ENCODE assay signal across 2 cellular contexts in genomic region chr2:240847817-240848216, GRCh38.
A peak's percentile ranks its signal among the peaks of the same experiment; 100 is the strongest.
TF ChIP-seq lines count a peak whose summit lies in the region.

No MANE protein-coding gene starts in this region.

TF ChIP-seq in K562, 482 proteins besides CTCF, POLR2A, EP300 and RAD21:
- TF ChIP-seq CHD7 (IDR thresholded peaks at IDR 0.05; ENCODE audit: low read depth, low read length) (no peak), ZNF263 (CRISPR knock-in tag; IDR thresholded peaks at IDR 0.05; ENCODE audit: borderline replicate concordance) (peak; percentile 81)
TF ChIP-seq in K562: peak in this region for 1.

TF ChIP-seq in SK-N-SH, 30 proteins besides CTCF, POLR2A, EP300 and RAD21:
- TF ChIP-seq CHD2 (IDR thresholded peaks at IDR 0.05; ENCODE audit: low read length, partially characterized antibody) (no peak), GABPA (IDR thresholded peaks at IDR 0.05; ENCODE audit: low read depth) (no peak), REST (IDR thresholded peaks at IDR 0.05; ENCODE audit: low read depth, low read length) (no peak), JUND (IDR thresholded peaks at IDR 0.05) (no peak)
- TF ChIP-seq, protein P1, sequence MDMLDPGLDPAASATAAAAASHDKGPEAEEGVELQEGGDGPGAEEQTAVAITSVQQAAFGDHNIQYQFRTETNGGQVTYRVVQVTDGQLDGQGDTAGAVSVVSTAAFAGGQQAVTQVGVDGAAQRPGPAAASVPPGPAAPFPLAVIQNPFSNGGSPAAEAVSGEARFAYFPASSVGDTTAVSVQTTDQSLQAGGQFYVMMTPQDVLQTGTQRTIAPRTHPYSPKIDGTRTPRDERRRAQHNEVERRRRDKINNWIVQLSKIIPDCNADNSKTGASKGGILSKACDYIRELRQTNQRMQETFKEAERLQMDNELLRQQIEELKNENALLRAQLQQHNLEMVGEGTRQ (IDR thresholded peaks at IDR 0.05; ENCODE audit: borderline replicate concordance, low read depth, low read length): no peak
